In genomic region chr6:15553736-15554294, GRCh38 we compare ENCODE assay signal across 18 cellular contexts.
"Had no signal": no experiment of that assay in that cellular context is flagged by ENCODE, and none has a peak within 500 bp of the region (broad histone marks: within the 10 kb centered on the region; RNA-seq: fewer than 3 reads in every experiment).

No MANE protein-coding gene starts in this region.

- H3K9me3 Mint-ChIP-seq: activated CD4-positive, alpha-beta memory T cell treated with anti-CD3 and anti-CD28 coated beads for 36 hours; activated naive CD4-positive, alpha-beta T cell treated with anti-CD3 and anti-CD28 coated beads for 36 hours; natural killer cell; stimulated activated naive CD8-positive, alpha-beta T cell treated with anti-CD3 and anti-CD28 coated beads, Interleukin-15, Interleukin-2, amounts not matched to agents 100 ng/mL and 50 ng/mL, for 24 hours had no signal

- H3K4me3 ChIP-seq: colonic mucosa, gastroesophageal sphincter, prostate gland, right lobe of liver, spleen, thoracic aorta had no signal

- H3K27me3 Mint-ChIP-seq: activated CD4-positive, alpha-beta memory T cell treated with anti-CD3 and anti-CD28 coated beads for 36 hours; stimulated activated naive CD8-positive, alpha-beta T cell treated with anti-CD3 and anti-CD28 coated beads, Interleukin-15, Interleukin-2, amounts not matched to agents 100 ng/mL and 50 ng/mL, for 24 hours had no signal

- H3K4me1 ChIP-seq: colonic mucosa, prostate gland, right lobe of liver had no signal

- H3K9me3 ChIP-seq: colonic mucosa, gastroesophageal sphincter, prostate gland, right lobe of liver, spleen, thoracic aorta had no signal

- H3K4me3 Mint-ChIP-seq: activated CD4-positive, alpha-beta memory T cell treated with anti-CD3 and anti-CD28 coated beads for 36 hours; activated naive CD4-positive, alpha-beta T cell treated with anti-CD3 and anti-CD28 coated beads for 36 hours; natural killer cell; stimulated activated naive CD8-positive, alpha-beta T cell treated with anti-CD3 and anti-CD28 coated beads, Interleukin-15, Interleukin-2, amounts not matched to agents 100 ng/mL and 50 ng/mL, for 24 hours had no signal

- DNase-seq: activated CD4-positive, alpha-beta memory T cell treated with anti-CD3 and anti-CD28 coated beads for 36 hours; activated CD8-positive, alpha-beta memory T cell treated with anti-CD3 and anti-CD28 coated beads, Interleukin-2, amount 50 U/mL, for 48 hours; activated naive CD4-positive, alpha-beta T cell treated with anti-CD3 and anti-CD28 coated beads for 36 hours; caudate nucleus; colonic mucosa; effector CD4-positive, alpha-beta T cell; kidney; left ventricle myocardium superior; natural killer cell; occipital lobe; right lobe of liver; spleen; stimulated activated CD4-positive, alpha-beta T cell treated with anti-CD3 and anti-CD28 coated beads, Interleukin-1b, Interleukin-23, amount 100 ng/mL, for 48 hours; SW 1271 had no signal

- H3K27ac Mint-ChIP-seq: activated CD4-positive, alpha-beta memory T cell treated with anti-CD3 and anti-CD28 coated beads for 36 hours; activated naive CD4-positive, alpha-beta T cell treated with anti-CD3 and anti-CD28 coated beads for 36 hours; stimulated activated naive CD8-positive, alpha-beta T cell treated with anti-CD3 and anti-CD28 coated beads, Interleukin-15, Interleukin-2, amounts not matched to agents 100 ng/mL and 50 ng/mL, for 24 hours had no signal

- H3K36me3 ChIP-seq: colonic mucosa, gastroesophageal sphincter, prostate gland, right lobe of liver, spleen, thoracic aorta had no signal

- H3K36me3 Mint-ChIP-seq: activated CD4-positive, alpha-beta memory T cell treated with anti-CD3 and anti-CD28 coated beads for 36 hours; natural killer cell had no signal

- H3K27me3 ChIP-seq: colonic mucosa, gastroesophageal sphincter, right lobe of liver, spleen had no signal

- H3K27ac ChIP-seq: colonic mucosa, gastroesophageal sphincter, prostate gland, right lobe of liver, thoracic aorta had no signal

- ATAC-seq: gastroesophageal sphincter, natural killer cell had no signal
